8 cellular contexts compared by ENCODE assay signal in genomic region chr7:105269397-105269796, GRCh38.
DNase-seq lines count a peak whose midpoint lies in the region; ATAC-seq and TF ChIP-seq lines count a peak whose summit lies in the region.

No MANE protein-coding gene starts in this region.

- peaks cover 0 to 23% of the 10 kb centered on the region in 2 donors for H3K4me1 ChIP-seq in right atrium auricular region

- DNase-seq in activated CD8-positive, alpha-beta T cell treated with anti-CD3 and anti-CD28 coated beads for 36 hours: no peak
- DNase-seq in right atrium auricular region (ENCODE audit: low spot score) (no peak), C1 segment of cervical spinal cord (lab: John Stamatoyannopoulos, UW) (no peak), HuH-7.5 (ENCODE audit: low spot score) (no peak)

- H3K27me3 Mint-ChIP-seq in activated CD8-positive, alpha-beta T cell treated with anti-CD3 and anti-CD28 coated beads for 36 hours: no peaks in the 10 kb centered on the region
- no peaks in the 10 kb centered on the region for H3K27me3 Mint-ChIP-seq in stimulated activated memory B cell treated with anti-CD40 and anti-IgM and Interleukin-4, amounts not matched to agents 10 μg/mL and 1 μg/mL and 100 μg/mL, for 72 hours

- peak overlapping the region; percentile 26 to 41 for H3K4me3 ChIP-seq in right atrium auricular region

- CTCF ChIA-PET in activated CD8-positive, alpha-beta T cell treated with anti-CD3 and anti-CD28 coated beads for 36 hours (lab: Charles Lee): interaction anchor here (1.2 to 1.7 kb wide), 3 partner anchors 29 to 259 kb away, joined by 3 to 4 read pairs (median 3); no protein-coding TSS in a partner anchor

- H3K27me3 ChIP-seq in right atrium auricular region: no peaks in the 10 kb centered on the region

- intact Hi-C loops in activated CD8-positive, alpha-beta T cell treated with anti-CD3 and anti-CD28 coated beads for 36 hours (cut with micrococcal nuclease): no loop called here

- POLR2A ChIA-PET in activated CD8-positive, alpha-beta T cell treated with anti-CD3 and anti-CD28 coated beads for 36 hours (lab: Charles Lee): no interaction called here

- no peaks in the 10 kb centered on the region for H3K9me3 Mint-ChIP-seq in activated CD8-positive, alpha-beta T cell treated with anti-CD3 and anti-CD28 coated beads for 36 hours
- H3K9me3 Mint-ChIP-seq in stimulated activated memory B cell treated with anti-CD40 and anti-IgM and Interleukin-4, amounts not matched to agents 10 μg/mL and 1 μg/mL and 100 μg/mL, for 72 hours: no peaks in the 10 kb centered on the region

- ATAC-seq in GM19035 (IDR thresholded peaks at IDR 0.05; ENCODE audit: unreplicated experiment): peak; percentile 25
- peak; percentile 28 for ATAC-seq in HG03066 (IDR thresholded peaks at IDR 0.05; ENCODE audit: low read depth, unreplicated experiment)
- peak; percentile 21 for ATAC-seq in activated CD8-positive, alpha-beta T cell treated with anti-CD3 and anti-CD28 coated beads for 36 hours
- peak; percentile 34 for ATAC-seq in stimulated activated memory B cell treated with anti-CD40 and anti-IgM and Interleukin-4, amounts not matched to agents 10 μg/mL and 1 μg/mL and 100 μg/mL, for 72 hours
- ATAC-seq in HG02763 (IDR thresholded peaks at IDR 0.05; ENCODE audit: unreplicated experiment): no peak

- H3K4me1 Mint-ChIP-seq in activated CD8-positive, alpha-beta T cell treated with anti-CD3 and anti-CD28 coated beads for 36 hours (ENCODE audit: low read depth): peaks cover 44% of the 10 kb centered on the region
- peaks cover 67% of the 10 kb centered on the region for H3K4me1 Mint-ChIP-seq in stimulated activated memory B cell treated with anti-CD40 and anti-IgM and Interleukin-4, amounts not matched to agents 10 μg/mL and 1 μg/mL and 100 μg/mL, for 72 hours

- no peaks in the 10 kb centered on the region for H3K36me3 Mint-ChIP-seq in activated CD8-positive, alpha-beta T cell treated with anti-CD3 and anti-CD28 coated beads for 36 hours (ENCODE audit: low read depth)
- H3K36me3 Mint-ChIP-seq in stimulated activated memory B cell treated with anti-CD40 and anti-IgM and Interleukin-4, amounts not matched to agents 10 μg/mL and 1 μg/mL and 100 μg/mL, for 72 hours: peaks cover 7% of the 10 kb centered on the region

- no peaks in the 10 kb centered on the region for H3K36me3 ChIP-seq in right atrium auricular region

- peak overlapping the region; percentile 94 for H3K27ac Mint-ChIP-seq in activated CD8-positive, alpha-beta T cell treated with anti-CD3 and anti-CD28 coated beads for 36 hours
- peak overlapping the region; percentile 75 for H3K27ac Mint-ChIP-seq in stimulated activated memory B cell treated with anti-CD40 and anti-IgM and Interleukin-4, amounts not matched to agents 10 μg/mL and 1 μg/mL and 100 μg/mL, for 72 hours

- H3K4me3 Mint-ChIP-seq in activated CD8-positive, alpha-beta T cell treated with anti-CD3 and anti-CD28 coated beads for 36 hours: peak overlapping the region; percentile 79
- H3K4me3 Mint-ChIP-seq in stimulated activated memory B cell treated with anti-CD40 and anti-IgM and Interleukin-4, amounts not matched to agents 10 μg/mL and 1 μg/mL and 100 μg/mL, for 72 hours: peak overlapping the region; percentile 84

- TF ChIP-seq CTCF in activated CD8-positive, alpha-beta T cell treated with anti-CD3 and anti-CD28 coated beads for 36 hours (IDR thresholded peaks at IDR 0.05): no peak
- no peak for TF ChIP-seq CTCF in right atrium auricular region (IDR thresholded peaks at IDR 0.05)

- no peaks in the 10 kb centered on the region for H3K9me3 ChIP-seq in right atrium auricular region

- H3K27ac ChIP-seq in right atrium auricular region: peak overlapping the region; percentile 80 to 82
